Comparison of ENCODE assay signal across 16 cellular contexts in the genomic region with DNA sequence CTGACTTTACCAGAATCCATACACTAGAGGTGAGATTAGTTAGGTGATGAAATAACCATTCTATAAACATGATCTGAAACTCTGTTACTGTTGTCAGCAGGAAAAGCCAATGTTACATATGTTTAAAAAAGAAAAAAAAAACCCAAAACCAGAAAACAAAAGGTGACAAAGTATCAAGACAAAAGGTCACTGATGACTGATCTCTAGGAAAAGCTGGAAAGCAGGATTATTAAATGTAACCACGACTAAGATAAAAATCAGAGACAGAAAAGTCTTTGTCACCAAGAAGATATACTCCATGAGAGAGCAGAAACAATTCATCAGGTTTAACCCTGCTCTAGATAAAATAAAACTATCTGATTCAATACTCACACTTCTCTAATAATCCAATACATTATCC. TPM values are rescaled to one million over a fixed set of nuclear protein-coding genes. Genes with fewer than 3 reads are reported as not detected.
A peak's percentile ranks its signal among the peaks of the same experiment; 100 is the strongest.
DNase-seq lines count a peak whose midpoint lies in the region; ATAC-seq and TF ChIP-seq lines count a peak whose summit lies in the region.
"Had no signal": no experiment of that assay in that cellular context is flagged by ENCODE, and none has a peak within 500 bp of the region (broad histone marks: within the 10 kb centered on the region; RNA-seq: fewer than 3 reads in every experiment).

No MANE protein-coding gene starts in this region.

- no peak overlapping the region for H3K9ac ChIP-seq in SK-N-SH
- peak overlapping the region; percentile 36 for H3K9ac ChIP-seq in adipocyte (ENCODE audit: low read length)
- H3K9ac ChIP-seq: KMS-11 had no signal

- H4K20me1 ChIP-seq in SK-N-SH (ENCODE audit: insufficient read depth) = peaks cover 59% of the 10 kb centered on the region
- H4K20me1 ChIP-seq in GM23338 (replicated peaks; ENCODE audit: insufficient read depth) = peaks cover 49% of the 10 kb centered on the region

- H2AFZ ChIP-seq in SK-N-SH (ENCODE audit: low read depth) (no peak overlapping the region), GM23338 (no peak overlapping the region)

- intact Hi-C loops in Right ventricle myocardium superior (cut with DNase I) = no loop called here

- ATAC-seq in SK-N-SH treated with all-trans-retinoic acid at 6 μM for 48 hours (no peak), GM23338 (no peak), Right ventricle myocardium superior (ENCODE audit: poor library complexity) (no peak), GM18520 (IDR thresholded peaks at IDR 0.05; ENCODE audit: unreplicated experiment) (no peak)
- ATAC-seq: right cardiac atrium had no signal

- H3K27me3 Mint-ChIP-seq in GM23338 (ENCODE audit: insufficient read depth, low read depth, poor library complexity) (peaks cover 2% of the 10 kb centered on the region), nephron progenitor cell (ENCODE audit: low read depth, poor library complexity) (no peaks in the 10 kb centered on the region)

- H3K4me3 Mint-ChIP-seq in GM23338 = no peak overlapping the region
- no peak overlapping the region for H3K4me3 Mint-ChIP-seq in nephron progenitor cell

- TF ChIP-seq RAD21 in SK-N-SH (IDR thresholded peaks at IDR 0.05; ENCODE audit: low read length) = no peak

- no peak for TF ChIP-seq CTCF in SK-N-SH (IDR thresholded peaks at IDR 0.05)
- TF ChIP-seq CTCF in GM23338 (conservative IDR thresholded peaks at IDR 0.05; ENCODE audit: low read depth in 2 of 2) = no peak
- TF ChIP-seq CTCF in nephron progenitor cell (IDR thresholded peaks at IDR 0.05) = no peak

- 12% methylated on average over 1 of the region's 1 CpG for WGBS in SK-N-SH (ENCODE audit: low lambda C conversion rate)

- peak overlapping the region in 1 of 2 experiments; percentile 4; a peak in 1 of 4 replicates for H3K27ac ChIP-seq in SK-N-SH (ENCODE audit: low read depth in 2 of 2, low read length in 1 of 2)
- peak overlapping the region; percentile 11; the same call in 1 of the 2 replicates for H3K27ac ChIP-seq in GM23338 (ENCODE audit: low read depth)
- H3K27ac ChIP-seq: KMS-11 had no signal

- H3K4me1 Mint-ChIP-seq in GM23338 = peaks cover 26% of the 10 kb centered on the region
- H3K4me1 Mint-ChIP-seq in nephron progenitor cell = peaks cover 35% of the 10 kb centered on the region

- H3K27ac Mint-ChIP-seq in GM23338 (peak overlapping the region; percentile 68; the same call in 1 of the 2 replicates), nephron progenitor cell (peak overlapping the region; percentile 34)

- H3K4me3 ChIP-seq in SK-N-SH (ENCODE audit: low read depth in 2 of 2, low read length in 1 of 2) (no peak overlapping the region), GM23338 (no peak overlapping the region), adipocyte (ENCODE audit: low read length) (no peak overlapping the region)

- H3K36me3 Mint-ChIP-seq in GM23338 (ENCODE audit: low read depth) (peaks cover 90% of the 10 kb centered on the region), nephron progenitor cell (ENCODE audit: low read depth) (peaks cover 56% of the 10 kb centered on the region)

- H3K9me3 Mint-ChIP-seq in GM23338 = no peaks in the 10 kb centered on the region
- no peaks in the 10 kb centered on the region for H3K9me3 Mint-ChIP-seq in nephron progenitor cell

- no peak for TF ChIP-seq EP300 in SK-N-SH (IDR thresholded peaks at IDR 0.05; ENCODE audit: borderline replicate concordance in 1 of 2, low read depth in 1 of 2, low read length in 1 of 2)

- H3K4me2 ChIP-seq in SK-N-SH (peak overlapping the region; percentile 90), GM23338 (no peak overlapping the region)
- H3K4me2 ChIP-seq: KMS-11 had no signal

- no peaks in the 10 kb centered on the region for H3K9me3 ChIP-seq in SK-N-SH
- H3K9me3 ChIP-seq in adipocyte (ENCODE audit: control insufficient read depth, low read length) = no peaks in the 10 kb centered on the region

- H3K79me2 ChIP-seq in SK-N-SH (ENCODE audit: insufficient read depth) (peaks cover 87% of the 10 kb centered on the region), GM23338 (replicated peaks; ENCODE audit: insufficient read depth) (peaks cover 69% of the 10 kb centered on the region)

- POLR2A ChIA-PET in SK-N-SH (lab: Yijun Ruan, JAX) = no interaction called here

- peaks cover 83 to 84% of the 10 kb centered on the region in 2 experiments for H3K36me3 ChIP-seq in SK-N-SH (replicated peaks in 1 of 2; ENCODE audit: control insufficient read depth in 1 of 2, insufficient read depth in 2 of 2, low read length in 1 of 2)
- H3K36me3 ChIP-seq in GM23338 (ENCODE audit: insufficient read depth) = peaks cover 63% of the 10 kb centered on the region
- peaks cover 77% of the 10 kb centered on the region for H3K36me3 ChIP-seq in adipocyte (ENCODE audit: control insufficient read depth, insufficient read depth, low read length, severe bottlenecking)

- no peaks in the 10 kb centered on the region for H3K9me2 ChIP-seq in SK-N-SH
- no peaks in the 10 kb centered on the region for H3K9me2 ChIP-seq in GM23338 (ENCODE audit: insufficient read depth)

- H3F3A ChIP-seq in SK-N-SH (replicated peaks; ENCODE audit: insufficient read depth) = peaks cover 41% of the 10 kb centered on the region
- H3F3A ChIP-seq in GM23338 (replicated peaks; ENCODE audit: low read depth) = peaks cover 29% of the 10 kb centered on the region; the same call in 1 of the 2 replicates

- H3K4me1 ChIP-seq in SK-N-SH (ENCODE audit: control insufficient read depth in 1 of 2, insufficient read depth in 2 of 2, low read depth in 1 of 2, low read length in 1 of 2) (peaks cover 11 to 17% of the 10 kb centered on the region in 2 experiments; a peak in 3 of 4 replicates), GM23338 (ENCODE audit: insufficient read depth) (peaks cover 15% of the 10 kb centered on the region), adipocyte (ENCODE audit: control insufficient read depth, insufficient read depth, low read length) (peaks cover 47% of the 10 kb centered on the region)

- CTCF ChIA-PET in SK-N-SH (lab: Yijun Ruan, JAX) = interaction anchor here (0.7 to 1.0 kb wide), 2 partner anchors 11 to 369 kb away, joined by 3 read pairs; no protein-coding TSS in a partner anchor

- no peaks in the 10 kb centered on the region for H3K27me3 ChIP-seq in SK-N-SH (ENCODE audit: insufficient read depth)
- H3K27me3 ChIP-seq in GM23338 (ENCODE audit: insufficient read depth) = no peaks in the 10 kb centered on the region
- H3K27me3 ChIP-seq in adipocyte (replicated peaks; ENCODE audit: control insufficient read depth, insufficient read depth, low read length) = no peaks in the 10 kb centered on the region

- DNase-seq in SK-N-SH (no peak), GM23338 (ENCODE audit: low spot score) (no peak), adipocyte (ENCODE audit: low read depth) (no peak), nephron progenitor cell (no peak), NCI-H1417 treated with DMSO at 0.1 percent for 48 hours (lab: John Stamatoyannopoulos, UW) (no peak), Right ventricle myocardium superior (no peak)
- DNase-seq: 8988T; activated gamma-delta T cell treated with Interleukin-2 at 50 U/mL for 16 hours; central memory CD4-positive, alpha-beta T cell; NCI-H1436; NCI-H510A treated with DMSO at 0.1 percent for 48 hours; right cardiac atrium; stimulated activated CD4-positive, alpha-beta T cell treated with anti-CD3 and anti-CD28 coated beads, Interleukin-4, amount 100 ng/mL, for 24 hours had no signal

TF ChIP-seq in SK-N-SH, 30 proteins besides CTCF, POLR2A, EP300 and RAD21 (continues in another document):
- TF ChIP-seq NFIC (IDR thresholded peaks at IDR 0.05; ENCODE audit: borderline replicate concordance) (no peak), EZH2phosphoT487 (IDR thresholded peaks at IDR 0.05; ENCODE audit: borderline replicate concordance, low read depth) (no peak)

TF ChIP-seq in SK-N-SH treated with all-trans-retinoic acid at 6 μM for 48 hours, 23 proteins besides CTCF, POLR2A, EP300 and RAD21 (continues in another document):
- no peak for TF ChIP-seq POU6F1 (CRISPR knock-in tag; IDR thresholded peaks at IDR 0.05; ENCODE audit: borderline replicate concordance, low read depth)

TF ChIP-seq in GM23338, 12 proteins besides CTCF, POLR2A, EP300 and RAD21 (continues in another document):
- TF ChIP-seq JUNB (IDR thresholded peaks at IDR 0.05; ENCODE audit: unreplicated experiment) (no peak), STAT1 (IDR thresholded peaks at IDR 0.05; ENCODE audit: unreplicated experiment) (no peak), CREB1 (CRISPR knock-in tag; IDR thresholded peaks at IDR 0.05; ENCODE audit: low read depth) (no peak), EZH2 (IDR thresholded peaks at IDR 0.05; ENCODE audit: low read depth, unreplicated experiment) (no peak)

RNA-seq across cellular contexts. Expression of gene SETD5, which starts 5.4 kb away (rescaled TPM):
- polyA plus RNA-seq in SK-N-SH (2012; rRNA removed) = 32.3 and 39.5 TPM in 2 replicates
- 29.8 and 30.6 TPM in 2 replicates for polyA plus RNA-seq in SK-N-SH (2012; cell fraction: cytosol; rRNA removed)
- 105 and 136 TPM in 2 replicates for polyA plus RNA-seq in SK-N-SH (2012; cell fraction: nucleus; rRNA removed)
- 140 and 172 TPM in 2 replicates for total RNA-seq in GM23338 (2014; rRNA removed; shearing (Covaris generic))
- polyA plus RNA-seq in GM23338 (2016; fragmentation: Nextera tagmentation; extraction: Ambion mirVana) = 132 and 143 TPM in 2 replicates
- total RNA-seq in Right ventricle myocardium superior = 49.7 TPM

RNA-seq across cellular contexts. Expression of gene THUMPD3, which starts 29.2 kb away (rescaled TPM):
- polyA plus RNA-seq in SK-N-SH (2012; rRNA removed) (27.1 and 34.2 TPM in 2 replicates), GM23338 (2016; fragmentation: Nextera tagmentation; extraction: Ambion mirVana) (45.2 and 54.1 TPM in 2 replicates)
- 39.1 and 41.2 TPM in 2 replicates for polyA plus RNA-seq in SK-N-SH (2012; cell fraction: cytosol; rRNA removed)
- polyA plus RNA-seq in SK-N-SH (2012; cell fraction: nucleus; rRNA removed) = 19.1 and 30.7 TPM in 2 replicates
- total RNA-seq in GM23338 (2014; rRNA removed; shearing (Covaris generic)) = 30.1 and 37.3 TPM in 2 replicates
- total RNA-seq in Right ventricle myocardium superior = 52.9 TPM
